Comparison of ENCODE assay signal across 11 cellular contexts in the genomic region with DNA sequence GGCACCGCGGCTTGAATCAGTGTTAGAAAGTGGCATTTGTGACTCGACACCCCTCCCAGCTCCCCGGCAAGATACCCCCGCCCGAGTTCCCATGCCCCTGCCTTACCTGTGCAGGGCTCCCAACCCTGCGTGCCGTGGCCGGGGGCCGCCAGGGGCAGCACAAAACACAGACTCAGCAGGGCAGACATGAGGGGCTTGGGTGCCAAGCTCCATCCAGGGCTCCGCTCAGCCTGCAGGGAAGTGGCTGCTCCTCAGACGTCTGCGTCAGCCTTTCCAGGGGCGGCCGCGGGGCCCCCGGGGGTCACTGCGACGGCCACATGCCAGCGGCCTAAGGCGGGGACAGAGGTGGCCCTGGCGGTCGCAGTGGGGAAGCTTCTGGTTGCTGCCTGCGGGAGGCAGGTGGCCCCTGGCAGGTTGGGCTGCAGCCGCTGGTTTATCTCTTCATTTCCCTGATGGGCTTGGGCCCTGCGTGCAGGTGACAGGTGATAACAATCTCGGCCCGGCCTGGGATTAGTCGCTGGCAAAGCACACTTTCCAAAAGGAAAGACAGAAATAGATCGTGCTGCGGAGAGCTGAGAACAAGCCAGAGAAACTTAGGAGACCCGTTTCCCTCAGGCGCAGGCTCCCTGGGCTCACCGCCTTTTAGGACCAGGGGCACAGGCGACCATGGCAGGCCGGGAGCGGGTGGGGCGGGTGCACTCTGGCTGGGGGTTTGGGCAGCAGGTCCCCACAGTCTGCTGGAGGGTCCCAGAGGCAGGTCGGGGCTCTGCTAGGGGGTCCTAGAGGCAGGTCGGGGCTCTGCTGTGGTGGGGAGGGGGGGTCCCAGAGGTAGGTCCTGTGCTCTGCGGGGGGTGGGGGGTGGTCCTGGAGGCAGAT. TPM values are rescaled to one million over a fixed set of nuclear protein-coding genes. Genes with fewer than 3 reads are reported as not detected.
A peak's percentile ranks its signal among the peaks of the same experiment; 100 is the strongest.
DNase-seq lines count a peak whose midpoint lies in the region; ATAC-seq and TF ChIP-seq lines count a peak whose summit lies in the region.
"Had no signal": no experiment of that assay in that cellular context is flagged by ENCODE, and none has a peak within 500 bp of the region (broad histone marks: within the 10 kb centered on the region; RNA-seq: fewer than 3 reads in every experiment).

TSPEAR (minus strand) TSS at position 246 of the 876 bp plus-strand sequence; CDS start at position 188, 58 bp downstream.

- DNase-seq in D341Med (ENCODE audit: low spot score), result peak; percentile 37
- DNase-seq in NCI-H1105 (lab: John Stamatoyannopoulos, UW), result peak; percentile 55
- DNase-seq in mesendoderm, result peak; percentile 76
- no peak for DNase-seq in caudate nucleus (lab: John Stamatoyannopoulos, UW)
- DNase-seq in HPDE6-E6E7 (ENCODE audit: extremely low spot score), result no peak

- H3K79me2 ChIP-seq in mesendoderm (ENCODE audit: control insufficient read depth, insufficient read depth, low read length), result no peaks in the 10 kb centered on the region

- H4K5ac ChIP-seq in mesendoderm (ENCODE audit: low read length), result no peak within 1 kb of the TSS

- TF ChIP-seq CTCF in VCaP (conservative IDR thresholded peaks at IDR 0.05), result peak; percentile 42

- H2BK5ac ChIP-seq in mesendoderm (ENCODE audit: low read length), result no peak within 1 kb of the TSS

- peak within 1 kb of the TSS; percentile 66 for H3K4me2 ChIP-seq in mesendoderm (ENCODE audit: low read length)

- H3K4me1 ChIP-seq in mesendoderm (ENCODE audit: control insufficient read depth, low read depth, low read length), result peaks cover 20% of the 10 kb centered on the region

- H3K9ac ChIP-seq in mesendoderm (ENCODE audit: low read length), result peak within 1 kb of the TSS; percentile 60

- WGBS in mesendoderm (ENCODE audit: extremely low coverage, insufficient coverage, low lambda C conversion rate), result no CpG with 5 or more reads among the region's 41 CpGs

- no peaks in the 10 kb centered on the region for H3K36me3 ChIP-seq in mesendoderm (ENCODE audit: control insufficient read depth, insufficient read depth, low read length)
- H3K36me3 ChIP-seq: breast epithelium, gastroesophageal sphincter, neutrophil had no signal

- no peak within 1 kb of the TSS for H2AK5ac ChIP-seq in mesendoderm (ENCODE audit: low read length)

- peak within 1 kb of the TSS; percentile 46; the same call in 1 of the 2 replicates for H3K27ac ChIP-seq in VCaP
- peak within 1 kb of the TSS; percentile 48 for H3K27ac ChIP-seq in mesendoderm (ENCODE audit: low read depth, low read length)
- H3K27ac ChIP-seq in caudate nucleus (ENCODE audit: low read depth, low read length), result no peak within 1 kb of the TSS
- H3K27ac ChIP-seq: breast epithelium, gastroesophageal sphincter, neutrophil had no signal

- H3K4me3 ChIP-seq in mesendoderm (ENCODE audit: low read length), result peak within 1 kb of the TSS; percentile 9
- H3K4me3 ChIP-seq: gastroesophageal sphincter had no signal

- H3K56ac ChIP-seq in mesendoderm (ENCODE audit: low read length), result peak within 1 kb of the TSS; percentile 85

- no peak within 1 kb of the TSS for H3K23ac ChIP-seq in mesendoderm (ENCODE audit: low read length)

- peak within 1 kb of the TSS; percentile 41 for H3K4ac ChIP-seq in mesendoderm (ENCODE audit: low read depth, low read length)

- no peaks in the 10 kb centered on the region for H3K27me3 ChIP-seq in mesendoderm (ENCODE audit: insufficient read depth, low read length, poor library complexity)

- no peak within 1 kb of the TSS for H4K8ac ChIP-seq in mesendoderm (ENCODE audit: low read depth, low read length)

- H3K18ac ChIP-seq in mesendoderm (ENCODE audit: low read length), result peak within 1 kb of the TSS; percentile 65

- no peaks in the 10 kb centered on the region for H3K79me1 ChIP-seq in mesendoderm (ENCODE audit: low read length)

- no peak for ATAC-seq in HG03139 (IDR thresholded peaks at IDR 0.05; ENCODE audit: unreplicated experiment)
- no peak for ATAC-seq in HG02610 (IDR thresholded peaks at IDR 0.05; ENCODE audit: unreplicated experiment)
- ATAC-seq: gastroesophageal sphincter had no signal

- peak within 1 kb of the TSS; percentile 19 for H2BK120ac ChIP-seq in mesendoderm (ENCODE audit: low read depth, low read length)

- H2BK15ac ChIP-seq in mesendoderm (replicated peaks; ENCODE audit: low read depth), result no peak within 1 kb of the TSS

RNA-seq across cellular contexts. Expression of gene TSPEAR, which starts in this region (rescaled TPM):
- 1.7 TPM for polyA plus RNA-seq in mesendoderm (2013, experiment 1 of 2)
- 1.5 TPM for polyA plus RNA-seq in mesendoderm (2013, experiment 2 of 2)

Comparison
In these comparisons a context has a peak if more than half of its experiments do, and no peak if none do; other contexts are left out.
1. DNase-seq: peak in D341Med (single experiment), NCI-H1105 (single experiment) and mesendoderm (single experiment); none in caudate nucleus (0 of 61) and HPDE6-E6E7 (single experiment).